Comparison of ENCODE assay signal across 28 cellular contexts in the genomic region with DNA sequence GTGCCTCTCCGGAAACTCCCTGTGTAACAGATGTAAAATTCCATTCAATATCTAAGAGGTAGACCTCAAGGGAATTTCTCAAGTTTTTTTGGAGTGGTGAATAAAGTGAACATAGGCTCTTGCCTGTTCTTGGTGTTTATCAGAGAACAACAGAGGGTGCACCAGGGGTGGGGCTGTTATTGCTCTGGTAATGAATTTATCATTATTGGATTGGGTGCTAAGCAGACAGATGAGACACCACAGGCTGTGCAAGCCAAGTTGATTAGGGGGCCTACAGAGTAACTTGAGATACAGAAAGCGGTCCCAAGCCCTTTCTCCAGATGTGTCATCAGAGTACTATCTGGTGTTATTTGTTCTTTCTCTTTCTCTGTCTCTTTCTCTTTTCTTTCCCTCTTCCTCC.
"Had no signal": no experiment of that assay in that cellular context is flagged by ENCODE, and none has a peak within 500 bp of the region (broad histone marks: within the 10 kb centered on the region; RNA-seq: fewer than 3 reads in every experiment).

No MANE protein-coding gene starts in this region.

- H3K4me3 Mint-ChIP-seq: dendritic cell treated with granulocyte-macrophage colony-stimulating factor and Interleukin-4, amounts not matched to agents 40 ng/mL and 50 ng/mL, for 4 days; endodermal cell; mesothelial cell of epicardium; naive B cell; natural killer cell treated with Interleukin-12 subunit alpha and Interleukin-12 subunit beta and Interleukin-15 and Interleukin-18, amount 100 ng/mL, for 72 hours; neural crest cell; stimulated activated effector memory CD8-positive, alpha-beta T cell treated with anti-CD3 and anti-CD28 coated beads, Interleukin-12 subunit alpha, Interleukin-12 subunit beta, amount 100 ng/mL, for 72 hours had no signal

- H3K36me3 Mint-ChIP-seq: mesothelial cell of epicardium; naive B cell; natural killer cell treated with Interleukin-12 subunit alpha and Interleukin-12 subunit beta and Interleukin-15 and Interleukin-18, amount 100 ng/mL, for 72 hours; stimulated activated effector memory CD8-positive, alpha-beta T cell treated with anti-CD3 and anti-CD28 coated beads, Interleukin-12 subunit alpha, Interleukin-12 subunit beta, amount 100 ng/mL, for 72 hours had no signal

- H3K36me3 ChIP-seq: colonic mucosa, esophagus squamous epithelium, heart right ventricle, neutrophil, pancreas, stomach, tibial artery, upper lobe of left lung had no signal

- ATAC-seq: left colon; mucosa of descending colon; natural killer cell treated with Interleukin-12 subunit alpha and Interleukin-12 subunit beta and Interleukin-15 and Interleukin-18, amount 100 ng/mL, for 72 hours; sciatic nerve; stimulated activated effector memory CD8-positive, alpha-beta T cell treated with anti-CD3 and anti-CD28 coated beads, Interleukin-12 subunit alpha, Interleukin-12 subunit beta, amount 100 ng/mL, for 72 hours had no signal

- H3K9me3 Mint-ChIP-seq: endodermal cell; mesothelial cell of epicardium; neural crest cell; stimulated activated effector memory CD8-positive, alpha-beta T cell treated with anti-CD3 and anti-CD28 coated beads, Interleukin-12 subunit alpha, Interleukin-12 subunit beta, amount 100 ng/mL, for 72 hours had no signal

- H3K27me3 Mint-ChIP-seq: dendritic cell treated with granulocyte-macrophage colony-stimulating factor and Interleukin-4, amounts not matched to agents 40 ng/mL and 50 ng/mL, for 4 days; naive B cell; natural killer cell treated with Interleukin-12 subunit alpha and Interleukin-12 subunit beta and Interleukin-15 and Interleukin-18, amount 100 ng/mL, for 72 hours had no signal

- H3K9me3 ChIP-seq: colonic mucosa, esophagus squamous epithelium, heart right ventricle, mucosa of descending colon, neutrophil, pancreas, stomach, tibial artery, upper lobe of left lung had no signal

- H3K4me3 ChIP-seq: colonic mucosa, esophagus squamous epithelium, heart right ventricle, lung, mucosa of descending colon, pancreas, stomach, tibial artery, upper lobe of left lung had no signal

- H3K4me1 ChIP-seq: colonic mucosa, pancreas had no signal

- H3K27ac ChIP-seq: colonic mucosa, esophagus squamous epithelium, neutrophil, pancreas, stomach, tibial artery, upper lobe of left lung had no signal

- DNase-seq: colonic mucosa; effector CD8-positive, alpha-beta T cell; endodermal cell; esophagus squamous epithelium; foreskin melanocyte; glutamatergic neuron; heart right ventricle; hippocampal formation; left colon; mesenchymal stem cell; mucosa of descending colon; naive B cell; pancreas; retina; stimulated activated CD4-positive, alpha-beta T cell treated with anti-CD3 and anti-CD28 coated beads, Interleukin-2, amount 100 ng/mL, for 24 hours; stimulated activated CD4-positive, alpha-beta T cell treated with anti-CD3 and anti-CD28 coated beads, Interleukin-4, amount 100 ng/mL, for 24 hours; stimulated activated naive CD4-positive, alpha-beta T cell treated with Interleukin-2 at 50 U/mL for 16 hours; stomach; tibial artery; upper lobe of left lung had no signal

- H3K27me3 ChIP-seq: colonic mucosa, esophagus squamous epithelium, heart right ventricle, neutrophil, pancreas, stomach, tibial artery, upper lobe of left lung had no signal

- H3K27ac Mint-ChIP-seq: dendritic cell treated with granulocyte-macrophage colony-stimulating factor and Interleukin-4, amounts not matched to agents 40 ng/mL and 50 ng/mL, for 4 days; endodermal cell; mesothelial cell of epicardium; naive B cell; natural killer cell treated with Interleukin-12 subunit alpha and Interleukin-12 subunit beta and Interleukin-15 and Interleukin-18, amount 100 ng/mL, for 72 hours; stimulated activated effector memory CD8-positive, alpha-beta T cell treated with anti-CD3 and anti-CD28 coated beads, Interleukin-12 subunit alpha, Interleukin-12 subunit beta, amount 100 ng/mL, for 72 hours had no signal

- H3K4me1 Mint-ChIP-seq: naive B cell; neural crest cell; stimulated activated effector memory CD8-positive, alpha-beta T cell treated with anti-CD3 and anti-CD28 coated beads, Interleukin-12 subunit alpha, Interleukin-12 subunit beta, amount 100 ng/mL, for 72 hours had no signal
